ENCODE assay signal across 32 cellular contexts in the genomic region with DNA sequence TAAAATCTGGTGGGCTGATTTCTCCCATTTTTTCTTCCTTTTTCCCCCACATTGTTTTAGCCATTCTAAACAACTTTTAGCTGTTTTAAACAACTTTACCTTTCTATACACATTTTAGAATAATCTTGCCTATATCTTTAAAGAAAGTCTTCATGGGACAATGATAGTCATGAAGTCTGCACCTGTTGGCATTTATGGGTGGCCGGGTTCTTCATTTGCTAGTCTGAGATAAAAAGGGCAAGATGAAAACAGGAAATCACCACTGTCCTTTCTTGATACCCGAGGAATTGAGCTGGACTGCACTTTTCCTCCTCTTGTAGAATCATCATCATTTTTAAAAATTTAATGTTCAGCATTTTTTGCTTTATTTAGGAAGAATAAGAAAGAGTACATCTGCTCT.
"Had no signal": no experiment of that assay in that cellular context is flagged by ENCODE, and none has a peak within 500 bp of the region (broad histone marks: within the 10 kb centered on the region; RNA-seq: fewer than 3 reads in every experiment).

No MANE protein-coding gene starts in this region.

- H3K9me3 ChIP-seq: neutrophil, ovary, psoas muscle, right lobe of liver, sigmoid colon, suprapubic skin, testis, tibial artery, transverse colon, vagina had no signal

- H3K4me3 Mint-ChIP-seq: naive B cell; naive thymus-derived CD8-positive, alpha-beta T cell; natural killer cell treated with Interleukin-12 subunit alpha and Interleukin-12 subunit beta and Interleukin-15 and Interleukin-18, amount 100 ng/mL, for 72 hours; nephron progenitor cell; neural crest cell; stimulated activated effector memory CD8-positive, alpha-beta T cell treated with anti-CD3 and anti-CD28 coated beads, Interleukin-12 subunit alpha, Interleukin-12 subunit beta, amount 100 ng/mL, for 72 hours; stimulated activated naive CD8-positive, alpha-beta T cell treated with anti-CD3 and anti-CD28 coated beads, Interleukin-15, amount 100 ng/mL, for 72 hours; type B pancreatic cell had no signal

- H3K36me3 ChIP-seq: ovary, right lobe of liver had no signal

- H3K4me1 ChIP-seq: parathyroid adenoma, psoas muscle, right lobe of liver, sigmoid colon, suprapubic skin, testis, tibial artery, transverse colon had no signal

- H3K4me3 ChIP-seq: ovary, psoas muscle, right lobe of liver, sigmoid colon, suprapubic skin, testis, tibial artery, transverse colon, vagina had no signal

- H3K36me3 Mint-ChIP-seq: natural killer cell treated with Interleukin-12 subunit alpha and Interleukin-12 subunit beta and Interleukin-15 and Interleukin-18, amount 100 ng/mL, for 72 hours had no signal

- ATAC-seq: naive thymus-derived CD8-positive, alpha-beta T cell; natural killer cell treated with Interleukin-12 subunit alpha and Interleukin-12 subunit beta and Interleukin-15 and Interleukin-18, amount 100 ng/mL, for 72 hours; psoas muscle; right cardiac atrium; right lobe of liver; stimulated activated effector memory CD8-positive, alpha-beta T cell treated with anti-CD3 and anti-CD28 coated beads, Interleukin-12 subunit alpha, Interleukin-12 subunit beta, amount 100 ng/mL, for 72 hours; stimulated activated naive CD8-positive, alpha-beta T cell treated with anti-CD3 and anti-CD28 coated beads, Interleukin-15, amount 100 ng/mL, for 72 hours; stimulated activated naive CD8-positive, alpha-beta T cell treated with anti-CD3 and anti-CD28 coated beads, Interleukin-15, Interleukin-2, amounts not matched to agents 100 U/mL and 50 U/mL, for 24 hours had no signal

- H3K27ac Mint-ChIP-seq: natural killer cell treated with Interleukin-12 subunit alpha and Interleukin-12 subunit beta and Interleukin-15 and Interleukin-18, amount 100 ng/mL, for 72 hours; nephron progenitor cell; progenitor cell of endocrine pancreas; stimulated activated effector memory CD8-positive, alpha-beta T cell treated with anti-CD3 and anti-CD28 coated beads, Interleukin-12 subunit alpha, Interleukin-12 subunit beta, amount 100 ng/mL, for 72 hours; stimulated activated naive CD8-positive, alpha-beta T cell treated with anti-CD3 and anti-CD28 coated beads, Interleukin-15, amount 100 ng/mL, for 72 hours; type B pancreatic cell had no signal

- H3K9me3 Mint-ChIP-seq: naive thymus-derived CD8-positive, alpha-beta T cell; natural killer cell treated with Interleukin-12 subunit alpha and Interleukin-12 subunit beta and Interleukin-15 and Interleukin-18, amount 100 ng/mL, for 72 hours; nephron progenitor cell; neural crest cell; stimulated activated effector memory CD8-positive, alpha-beta T cell treated with anti-CD3 and anti-CD28 coated beads, Interleukin-12 subunit alpha, Interleukin-12 subunit beta, amount 100 ng/mL, for 72 hours; stimulated activated naive CD8-positive, alpha-beta T cell treated with anti-CD3 and anti-CD28 coated beads, Interleukin-15, amount 100 ng/mL, for 72 hours; type B pancreatic cell had no signal

- H3K27me3 Mint-ChIP-seq: naive B cell; naive thymus-derived CD8-positive, alpha-beta T cell; natural killer cell treated with Interleukin-12 subunit alpha and Interleukin-12 subunit beta and Interleukin-15 and Interleukin-18, amount 100 ng/mL, for 72 hours; progenitor cell of endocrine pancreas; stimulated activated naive CD8-positive, alpha-beta T cell treated with anti-CD3 and anti-CD28 coated beads, Interleukin-15, amount 100 ng/mL, for 72 hours; type B pancreatic cell had no signal

- FAIRE-seq: small intestine, urothelium cell line had no signal

- H3K27me3 ChIP-seq: neutrophil, ovary, right lobe of liver, sigmoid colon, suprapubic skin, testis, tibial artery, transverse colon, vagina had no signal

- H3K27ac ChIP-seq: neutrophil, ovary, parathyroid adenoma, psoas muscle, right lobe of liver, sigmoid colon, suprapubic skin, testis, tibial artery, transverse colon, vagina had no signal

- DNase-seq: naive B cell; naive thymus-derived CD8-positive, alpha-beta T cell; nephron progenitor cell; nucleus accumbens; ovary; posterior cingulate gyrus; psoas muscle; right cardiac atrium; right lobe of liver; sigmoid colon; small intestine; stimulated activated CD4-positive, alpha-beta T cell treated with anti-CD3 and anti-CD28 coated beads, Interleukin-15, amount 100 ng/mL, for 24 hours; stimulated activated CD4-positive, alpha-beta T cell treated with anti-CD3 and anti-CD28 coated beads, Interleukin-2, amount 100 ng/mL, for 24 hours; stimulated activated CD4-positive, alpha-beta T cell treated with anti-CD3 and anti-CD28 coated beads, Interleukin-2, amount 100 ng/mL, for 48 hours; stimulated activated CD4-positive, alpha-beta T cell treated with anti-CD3 and anti-CD28 coated beads, Interleukin-4, amount 100 ng/mL, for 24 hours; stimulated activated naive CD4-positive, alpha-beta T cell; stimulated activated naive CD8-positive, alpha-beta T cell treated with anti-CD3 and anti-CD28 coated beads, Interleukin-15, amount 100 ng/mL, for 72 hours; stimulated activated naive CD8-positive, alpha-beta T cell treated with anti-CD3 and anti-CD28 coated beads, Interleukin-15, Interleukin-2, amounts not matched to agents 100 U/mL and 50 U/mL, for 24 hours; substantia nigra; testis; tibial artery; transverse colon had no signal
